1 cellular context compared by ENCODE assay signal in genomic region chr1:6170742-6171201, GRCh38.
TF ChIP-seq lines count a peak whose summit lies in the region.

No MANE protein-coding gene starts in this region.

TF ChIP-seq in H1, 55 proteins besides CTCF, POLR2A, EP300 and RAD21:
- no peak for TF ChIP-seq SP2 (IDR thresholded peaks at IDR 0.05; ENCODE audit: low read length)
- no peak for TF ChIP-seq RFX5 (IDR thresholded peaks at IDR 0.05; ENCODE audit: borderline replicate concordance, low read depth, low read length)
- no peak for TF ChIP-seq TAF7 (optimal IDR thresholded peaks at IDR 0.05; ENCODE audit: borderline replicate concordance, low read depth, low read length)
- no peak for TF ChIP-seq POU5F1 (IDR thresholded peaks at IDR 0.05; ENCODE audit: low read depth, low read length)
- no peak for TF ChIP-seq EGR1 (IDR thresholded peaks at IDR 0.05; ENCODE audit: borderline replicate concordance, low read depth, low read length)
- no peak for TF ChIP-seq USF2 (IDR thresholded peaks at IDR 0.05; ENCODE audit: low read length)
- no peak for TF ChIP-seq EZH2 (IDR thresholded peaks at IDR 0.05; ENCODE audit: low read depth, low read length, severe bottlenecking)
- TF ChIP-seq SIRT6 (IDR thresholded peaks at IDR 0.05; ENCODE audit: low read length), result no peak
- TF ChIP-seq HDAC6 (IDR thresholded peaks at IDR 0.05; ENCODE audit: low read depth, low read length), result no peak
- TF ChIP-seq PHF8 (conservative IDR thresholded peaks at IDR 0.05; ENCODE audit: low read depth, low read length), result no peak
